ENCODE assay signal across 9 cellular contexts in the genomic region with DNA sequence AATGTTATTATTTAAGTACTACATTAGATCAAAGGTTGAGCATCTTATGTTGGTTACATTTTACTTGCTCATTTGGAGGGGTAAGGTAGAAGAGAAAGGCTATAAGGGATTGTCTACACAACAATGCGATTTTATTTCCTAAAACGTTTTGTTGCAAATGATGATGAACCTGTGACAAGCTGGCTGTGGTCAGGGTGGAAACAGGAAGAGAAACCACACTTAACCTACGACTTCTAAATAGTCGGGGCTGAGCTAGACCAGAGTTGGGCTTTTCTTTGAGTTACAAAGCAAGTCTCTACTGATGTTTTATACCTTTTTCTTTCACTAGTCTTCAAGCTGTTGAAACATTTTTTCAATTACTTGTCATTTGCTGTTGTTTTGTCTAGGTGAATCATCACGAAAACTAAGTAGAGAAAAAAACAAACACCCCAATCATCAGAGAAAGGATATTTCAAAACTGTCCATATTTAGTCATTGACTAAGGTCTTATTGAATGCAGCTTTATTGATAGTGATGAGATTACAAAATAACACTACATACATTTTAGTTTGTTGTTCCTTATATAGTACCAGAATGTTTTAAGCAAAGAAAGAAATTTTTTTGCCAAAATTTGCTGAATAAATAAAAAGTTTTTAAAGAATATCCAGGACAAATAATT. TPM values are rescaled to one million over a fixed set of nuclear protein-coding genes. Genes with fewer than 3 reads are reported as not detected.
DNase-seq lines count a peak whose midpoint lies in the region; ATAC-seq, FAIRE-seq and TF ChIP-seq lines count a peak whose summit lies in the region.
"Had no signal": no experiment of that assay in that cellular context is flagged by ENCODE, and none has a peak within 500 bp of the region (broad histone marks: within the 10 kb centered on the region; RNA-seq: fewer than 3 reads in every experiment).

No MANE protein-coding gene starts in this region.

- H3K9ac ChIP-seq in SU-DHL-6 (ENCODE audit: low read length), result no peak overlapping the region

- H3K79me2 ChIP-seq in SU-DHL-6 (ENCODE audit: insufficient read depth, low read length), result no peaks in the 10 kb centered on the region

- peaks cover 9% of the 10 kb centered on the region; the same call in 1 of the 2 replicates for H3F3A ChIP-seq in SU-DHL-6 (ENCODE audit: insufficient read depth)

- no peaks in the 10 kb centered on the region for H3K36me3 ChIP-seq in SU-DHL-6 (ENCODE audit: low read length)
- no peaks in the 10 kb centered on the region for H3K36me3 ChIP-seq in lower lobe of right lung

- no peaks in the 10 kb centered on the region for H3K9me3 ChIP-seq in SU-DHL-6 (ENCODE audit: insufficient read depth, low read length)
- no peaks in the 10 kb centered on the region for H3K9me3 ChIP-seq in lower lobe of right lung

- H3K27me3 ChIP-seq in SU-DHL-6 (ENCODE audit: low read length) (no peaks in the 10 kb centered on the region), lower lobe of right lung (ENCODE audit: low read depth) (peaks cover 4% of the 10 kb centered on the region)

- H3K4me2 ChIP-seq in SU-DHL-6 (ENCODE audit: low read depth, low read length, poor library complexity, severe bottlenecking), result peak overlapping the region; percentile 35

- no peak for TF ChIP-seq POLR2A in H54 (IDR thresholded peaks at IDR 0.05; ENCODE audit: low read depth, low read length)

- TF ChIP-seq CTCF in SU-DHL-6 (IDR thresholded peaks at IDR 0.05; ENCODE audit: insufficient read depth, low read length, poor library complexity, severe bottlenecking) (no peak), lower lobe of right lung (IDR thresholded peaks at IDR 0.05) (no peak)

- H3K4me3 ChIP-seq in SU-DHL-6 (ENCODE audit: insufficient read depth, low read length, poor library complexity, severe bottlenecking) (no peak overlapping the region), lower lobe of right lung (no peak overlapping the region)

- no peak overlapping the region for H3K27ac ChIP-seq in SU-DHL-6 (ENCODE audit: low read depth, low read length)
- H3K27ac ChIP-seq in lower lobe of right lung, result peak overlapping the region; percentile 44

- intact Hi-C loops in lower lobe of right lung (cut with DNase I), result no loop called here

- no peak overlapping the region for H2AFZ ChIP-seq in SU-DHL-6 (ENCODE audit: low read depth, low read length, severe bottlenecking)

- ATAC-seq in GM19395 (IDR thresholded peaks at IDR 0.05; ENCODE audit: unreplicated experiment), result peak; percentile 78
- ATAC-seq in HG03095 (IDR thresholded peaks at IDR 0.05; ENCODE audit: unreplicated experiment), result peak; percentile 70
- peak in 1 of 2 donors; percentile 16 for ATAC-seq in lower lobe of right lung
- ATAC-seq: left colon had no signal

- peaks cover 14% of the 10 kb centered on the region for H3K4me1 ChIP-seq in lower lobe of right lung

- FAIRE-seq in H54 (lab: Jason Lieb, UNC), result no peak

- no peaks in the 10 kb centered on the region for H3K9me2 ChIP-seq in SU-DHL-6 (replicated peaks; ENCODE audit: insufficient read depth, low read length)

- no peak for DNase-seq in lower lobe of right lung
- DNase-seq in NCI-H226, result no peak
- DNase-seq in H54 (ENCODE audit: insufficient read length, low spot score), result no peak
- DNase-seq in NCI-H510A treated with DMSO at 0.1 percent for 48 hours (lab: John Stamatoyannopoulos, UW), result no peak
- no peak for DNase-seq in DMS153 treated with DMSO at 0.1 percent for 48 hours (lab: John Stamatoyannopoulos, UW; ENCODE audit: unreplicated experiment)

- H4K20me1 ChIP-seq in SU-DHL-6 (ENCODE audit: low read depth, low read length), result no peaks in the 10 kb centered on the region

RNA-seq across cellular contexts. Expression of a gene that starts 18.0 kb away (rescaled TPM):
- 0.62 TPM for total RNA-seq in lower lobe of right lung
